In genomic region chr20:32761417-32761830, GRCh38 we compare ENCODE assay signal across 9 cellular contexts. TPM values are rescaled to one million over a fixed set of nuclear protein-coding genes. Genes with fewer than 3 reads are reported as not detected.
A peak's percentile ranks its signal among the peaks of the same experiment; 100 is the strongest.
DNase-seq lines count a peak whose midpoint lies in the region; ATAC-seq, FAIRE-seq and TF ChIP-seq lines count a peak whose summit lies in the region.
"Had no signal": no experiment of that assay in that cellular context is flagged by ENCODE, and none has a peak within 500 bp of the region (broad histone marks: within the 10 kb centered on the region; RNA-seq: fewer than 3 reads in every experiment).

No MANE protein-coding gene starts in this region.

- no peak for ATAC-seq in heart right ventricle
- no peak for ATAC-seq in Right ventricle myocardium inferior
- no peak for ATAC-seq in GM12878
- ATAC-seq in GM18867 (IDR thresholded peaks at IDR 0.05; ENCODE audit: unreplicated experiment): no peak
- no peak for ATAC-seq in HG03097 (IDR thresholded peaks at IDR 0.05; ENCODE audit: low FRiP score, unreplicated experiment)

- H3K4me2 ChIP-seq in GM12878 (ENCODE audit: control insufficient read depth, insufficient read depth): peak overlapping the region; percentile 50

- peaks cover 5 to 26% (median 20%) of the 10 kb centered on the region in 9 donors for H3K4me1 ChIP-seq in heart right ventricle
- H3K4me1 ChIP-seq in GM12878 (ENCODE audit: control insufficient read depth, insufficient read depth, low read length): peaks cover 8% of the 10 kb centered on the region
- peaks cover 26% of the 10 kb centered on the region for H3K4me1 ChIP-seq in mononuclear cell (ENCODE audit: insufficient read depth, low read length)
- peaks cover 2% of the 10 kb centered on the region for H3K4me1 ChIP-seq in urinary bladder (ENCODE audit: insufficient read depth)
- peaks cover 4 to 11% of the 10 kb centered on the region in 2 donors for H3K4me1 ChIP-seq in kidney (ENCODE audit: control insufficient read depth in 1 of 2, insufficient read depth in 1 of 2, low read depth in 1 of 2, low read length in 2 of 2)

- H3K27ac ChIP-seq in heart right ventricle (peak overlapping the region in 1 of 10 donors; percentile 42), GM12878 (ENCODE audit: control insufficient read depth, insufficient read depth) (no peak overlapping the region), urinary bladder (ENCODE audit: low read depth) (no peak overlapping the region), kidney (ENCODE audit: low read depth in 2 of 2, low read length in 2 of 2) (no peak overlapping the region)

- TF ChIP-seq RAD21 in GM12878 (IDR thresholded peaks at IDR 0.05; ENCODE audit: insufficient read depth, low read depth, low read length): no peak

- no peak for TF ChIP-seq CTCF in heart right ventricle (IDR thresholded peaks at IDR 0.05)
- no peak for TF ChIP-seq CTCF in GM12878 (IDR thresholded peaks at IDR 0.05 in 2 of 3, conservative IDR thresholded peaks at IDR 0.05 in 1 of 3; ENCODE audit: control insufficient read depth in 2 of 3, extremely low read depth in 1 of 3, insufficient read depth in 1 of 3, low read depth in 3 of 3, low read length in 3 of 3)
- TF ChIP-seq CTCF in kidney (IDR thresholded peaks at IDR 0.05; ENCODE audit: borderline replicate concordance, extremely low read depth, insufficient read depth): no peak

- POLR2A ChIA-PET in GM12878 (lab: Charles Lee): no interaction called here

- no peak for TF ChIP-seq POLR2A in GM12878 (IDR thresholded peaks at IDR 0.05; ENCODE audit: low read depth, low read length)

- H3K27me3 ChIP-seq in heart right ventricle (peaks cover 0 to 10% (median 0%) of the 10 kb centered on the region in 7 donors), GM12878 (replicated peaks in 1 of 2; ENCODE audit: control insufficient read depth in 2 of 2, insufficient read depth in 2 of 2, low read length in 1 of 2) (no peaks in the 10 kb centered on the region; a peak in 2 of 4 replicates), mononuclear cell (ENCODE audit: insufficient read depth, low read length) (peaks cover 6% of the 10 kb centered on the region)

- SMC1A ChIA-PET in GM12878 (lab: Charles Lee; ENCODE audit: uncharacterized antibody, unreplicated experiment): interaction anchor here (0.6 kb wide), 1 partner anchor 8 kb away, joined by 3 read pairs; no protein-coding TSS in a partner anchor

- RAD21 ChIA-PET in GM12878 (lab: Charles Lee; ENCODE audit: unreplicated experiment): no interaction called here

- H3K79me2 ChIP-seq in GM12878 (ENCODE audit: control insufficient read depth, insufficient read depth, low read length): no peaks in the 10 kb centered on the region

- H3K4me3 ChIP-seq in heart right ventricle: peak overlapping the region in 9 of 10 donors; percentile 64 to 99 (median 82)
- H3K4me3 ChIP-seq in GM12878: peak overlapping the region; percentile 76; the same call in 1 of the 2 replicates
- peak overlapping the region; percentile 52 for H3K4me3 ChIP-seq in mononuclear cell (ENCODE audit: low read length)
- peak overlapping the region; percentile 94 for H3K4me3 ChIP-seq in urinary bladder (ENCODE audit: low read depth, low read length)
- H3K4me3 ChIP-seq in kidney (ENCODE audit: low read length in 2 of 2): peak overlapping the region in 1 of 2 donors; percentile 57

- intact Hi-C loops in heart right ventricle (cut with DNase I) (loop anchor here in 4 of 10 donors (5.0 kb wide), 3 partner anchors 79 to 89 kb away; partner anchors contain the start of gene C20orf203 (in 1 of the 4)), Right ventricle myocardium inferior (cut with DNase I) (loop anchor here (5.0 kb wide), 1 partner anchor 84 kb away; no protein-coding TSS in a partner anchor), GM12878 (cut with micrococcal nuclease; ENCODE audit: unreplicated experiment) (no loop called here), kidney (cut with DNase I) (no loop called here)

- 38 to 49% methylated on average over 6 of the region's 6 CpGs for WGBS in heart right ventricle, 2 donors
- WGBS in GM12878 (ENCODE audit: insufficient coverage, insufficient replicate concordance, low lambda C conversion rate, missing lambda C conversion rate): 28% methylated on average over 6 of the region's 6 CpGs
- WGBS in urinary bladder: 36% methylated on average over 6 of the region's 6 CpGs

- CTCF ChIA-PET in GM12878 (lab: Yijun Ruan, JAX): interaction anchor here (1.2 kb wide), 1 partner anchor 17 kb away, joined by 5 read pairs; no protein-coding TSS in a partner anchor

- H3K9ac ChIP-seq in GM12878 (ENCODE audit: control insufficient read depth, insufficient read depth, low read length) (peak overlapping the region; percentile 36; the same call in 1 of the 2 replicates), kidney (ENCODE audit: low read length in 2 of 2) (no peak overlapping the region)

- FAIRE-seq in GM12878 (lab: Jason Lieb, UNC) (no peak), kidney (lab: Jason Lieb, UNC) (no peak)
- FAIRE-seq: H54 had no signal

- H3K36me3 ChIP-seq in heart right ventricle (no peaks in the 10 kb centered on the region), GM12878 (ENCODE audit: control insufficient read depth in 2 of 2, insufficient read depth in 2 of 2, low read length in 1 of 2) (no peaks in the 10 kb centered on the region), urinary bladder (ENCODE audit: insufficient read depth) (no peaks in the 10 kb centered on the region), kidney (ENCODE audit: control insufficient read depth in 1 of 2, insufficient read depth in 2 of 2, low read length in 2 of 2) (no peaks in the 10 kb centered on the region)

- in situ Hi-C loops in GM12878 (cut with MboI): no loop called here

- no peaks in the 10 kb centered on the region for H4K20me1 ChIP-seq in GM12878 (ENCODE audit: control insufficient read depth, insufficient read depth)

- H2AFZ ChIP-seq in GM12878 (ENCODE audit: control insufficient read depth, low read depth, low read length): peak overlapping the region; percentile 57

- no peak for TF ChIP-seq EP300 in GM12878 (IDR thresholded peaks at IDR 0.05; ENCODE audit: borderline replicate concordance in 1 of 2, control insufficient read depth in 1 of 2, low read depth in 2 of 2, low read length in 2 of 2)

- DNase-seq in heart right ventricle: no peak
- DNase-seq in Right ventricle myocardium inferior (ENCODE audit: missing footprints): no peak
- DNase-seq in GM12878 (ENCODE audit: low read depth, low spot score): no peak
- DNase-seq in kidney: no peak

- no TSS peak for BruUV-seq in GM12878 (replicated peaks; lab: Mats Ljungman, UMichigan)

- H3K9me3 ChIP-seq in heart right ventricle (no peaks in the 10 kb centered on the region), GM12878 (replicated peaks; ENCODE audit: control insufficient read depth, insufficient read depth, low read length) (no peaks in the 10 kb centered on the region), mononuclear cell (ENCODE audit: low read depth, low read length) (no peaks in the 10 kb centered on the region), kidney (ENCODE audit: control insufficient read depth in 1 of 2, low read length in 2 of 2) (no peaks in the 10 kb centered on the region)

RNA-seq across cellular contexts. Expression of gene DNMT3B, which starts 0.8 kb away (rescaled TPM):
- total RNA-seq in heart right ventricle: under 1 TPM; 0.27 to 0.95 (median 0.68) TPM
- 1 to 10 TPM in 1 of 2 donors, under 1 TPM in 1; 0.35 to 1.8 TPM for polyA plus RNA-seq in heart right ventricle
- total RNA-seq in Right ventricle myocardium inferior: 0.32 TPM
- total RNA-seq in GM12878 (2013; cell fraction: nucleolus; rRNA removed): 0.40 and 0.47 TPM in 2 replicates
- 1.1 and 1.6 TPM in 2 replicates for total RNA-seq in GM12878 (2014; rRNA removed)
- total RNA-seq in GM12878 (2014; rRNA removed; fragmentation: Illumina TruSeq; extraction: Trizol): 1.2 TPM in 2 replicates
- 1.8 and 1.9 TPM in 2 replicates for total RNA-seq in GM12878 (2021)
- 0.25 TPM for polyA plus RNA-seq in GM12878 (2011; ENCODE audit: low read depth)
- 0.22 and 0.24 TPM in 2 replicates for polyA plus RNA-seq in GM12878 (2011; rRNA removed)
- 0.15 and 0.24 TPM in 2 replicates for polyA plus RNA-seq in GM12878 (2011; cell fraction: cytosol; rRNA removed)
- 0.78 and 0.82 TPM in 2 replicates for polyA plus RNA-seq in GM12878 (2011; cell fraction: nucleus; rRNA removed)
- 0.49 and 0.50 TPM in 2 replicates for polyA plus RNA-seq in GM12878 (2012)
- polyA plus RNA-seq in GM12878 (2014; fragmentation: Illumina TruSeq; extraction: Trizol): 0.82 and 1.4 TPM in 2 replicates
- polyA plus RNA-seq in GM12878 (2014; fragmentation: Nextera tagmentation; extraction: Ambion mirVana): under 1 TPM; 0.23 to 0.33 TPM
- 1.7 and 1.9 TPM in 2 replicates for polyA plus RNA-seq in GM12878 (2014; rRNA removed)
- polyA plus RNA-seq in GM12878 (2016; fragmentation: Nextera tagmentation; extraction: Ambion mirVana): 1 to 10 TPM in 1 of 2 experiments, under 1 TPM in 1; 0.82 to 1.5 TPM
- 0.15 and 0.46 TPM in 2 replicates for polyA minus RNA-seq in GM12878 (2011; rRNA and poly(A)+ RNA removed)
- not detected in 2 replicates for polyA minus RNA-seq in GM12878 (2011; cell fraction: cytosol; rRNA and poly(A)+ RNA removed)
- polyA minus RNA-seq in GM12878 (2011; cell fraction: nucleus; rRNA and poly(A)+ RNA removed): 0.12 and 0.19 TPM in 2 replicates
- 0.21 TPM for total RNA-seq in mononuclear cell
- 2.4 TPM for total RNA-seq in urinary bladder
- 1.0 TPM for polyA plus RNA-seq in urinary bladder
- 2.9 TPM for total RNA-seq in kidney
- 1.2 TPM for polyA plus RNA-seq in kidney (ENCODE audit: insufficient read depth, low read depth, low replicate concordance)

RNA-seq across cellular contexts. Expression of gene COMMD7, which starts 18.2 kb away (rescaled TPM):
- total RNA-seq in heart right ventricle (10 to 100 TPM; 35.7 to 54.6 (median 41.8) TPM), Right ventricle myocardium inferior (48.6 TPM), GM12878 (2014; rRNA removed) (24.7 and 25.0 TPM in 2 replicates), GM12878 (2014; rRNA removed; fragmentation: Illumina TruSeq; extraction: Trizol) (20.7 and 21.4 TPM in 2 replicates), GM12878 (2021) (26.5 and 27.2 TPM in 2 replicates), mononuclear cell (37.6 TPM), urinary bladder (11.9 TPM), kidney (45.8 TPM)
- polyA plus RNA-seq in heart right ventricle (10 to 100 TPM; 48.6 to 53.6 TPM), GM12878 (2011; rRNA removed) (26.3 and 28.3 TPM in 2 replicates), GM12878 (2014; fragmentation: Illumina TruSeq; extraction: Trizol) (32.0 and 41.2 TPM in 2 replicates), GM12878 (2014; fragmentation: Nextera tagmentation; extraction: Ambion mirVana) (10 to 100 TPM in 1 of 2 experiments, 1 to 10 TPM in 1; 9.1 to 19.4 TPM), GM12878 (2014; rRNA removed) (32.4 and 34.7 TPM in 2 replicates), GM12878 (2016; fragmentation: Nextera tagmentation; extraction: Ambion mirVana) (10 to 100 TPM; 55.5 to 61.0 TPM), urinary bladder (49.6 TPM), kidney (ENCODE audit: insufficient read depth, low read depth, low replicate concordance) (99.2 TPM)
- 13.4 and 14.1 TPM in 2 replicates for total RNA-seq in GM12878 (2013; cell fraction: nucleolus; rRNA removed)
- polyA plus RNA-seq in GM12878 (2011; ENCODE audit: low read depth): 22.1 TPM
- 24.3 and 26.5 TPM in 2 replicates for polyA plus RNA-seq in GM12878 (2011; cell fraction: cytosol; rRNA removed)
- 14.8 and 17.5 TPM in 2 replicates for polyA plus RNA-seq in GM12878 (2011; cell fraction: nucleus; rRNA removed)
- polyA plus RNA-seq in GM12878 (2012): 22.6 and 22.9 TPM in 2 replicates
- polyA minus RNA-seq in GM12878 (2011; rRNA and poly(A)+ RNA removed): 9.1 and 12.0 TPM in 2 replicates
- polyA minus RNA-seq in GM12878 (2011; cell fraction: cytosol; rRNA and poly(A)+ RNA removed): 3.4 and 5.3 TPM in 2 replicates
- 2.4 and 3.6 TPM in 2 replicates for polyA minus RNA-seq in GM12878 (2011; cell fraction: nucleus; rRNA and poly(A)+ RNA removed)

RNA-seq across cellular contexts. Expression of gene MAPRE1, which starts 58.3 kb away (rescaled TPM):
- 10 to 100 TPM; 56.5 to 88.0 (median 68.1) TPM for total RNA-seq in heart right ventricle
- 10 to 100 TPM; 15.6 to 49.3 TPM for polyA plus RNA-seq in heart right ventricle
- total RNA-seq in Right ventricle myocardium inferior: 64.8 TPM
- total RNA-seq in GM12878 (2013; cell fraction: nucleolus; rRNA removed): 37.7 and 38.1 TPM in 2 replicates
- total RNA-seq in GM12878 (2014; rRNA removed): 85.2 and 108 TPM in 2 replicates
- 83.2 and 89.2 TPM in 2 replicates for total RNA-seq in GM12878 (2014; rRNA removed; fragmentation: Illumina TruSeq; extraction: Trizol)
- 133 TPM in 2 replicates for total RNA-seq in GM12878 (2021)
- 84.6 TPM for polyA plus RNA-seq in GM12878 (2011; ENCODE audit: low read depth)
- 117 and 137 TPM in 2 replicates for polyA plus RNA-seq in GM12878 (2011; rRNA removed)
- polyA plus RNA-seq in GM12878 (2011; cell fraction: cytosol; rRNA removed): 58.1 and 75.1 TPM in 2 replicates
- 29.6 and 50.0 TPM in 2 replicates for polyA plus RNA-seq in GM12878 (2011; cell fraction: nucleus; rRNA removed)
- 84.5 and 93.7 TPM in 2 replicates for polyA plus RNA-seq in GM12878 (2012)
- 151 and 168 TPM in 2 replicates for polyA plus RNA-seq in GM12878 (2014; fragmentation: Illumina TruSeq; extraction: Trizol)
- polyA plus RNA-seq in GM12878 (2014; fragmentation: Nextera tagmentation; extraction: Ambion mirVana): 100 to 1,000 TPM; 128 to 142 TPM
- 108 and 117 TPM in 2 replicates for polyA plus RNA-seq in GM12878 (2014; rRNA removed)
- polyA plus RNA-seq in GM12878 (2016; fragmentation: Nextera tagmentation; extraction: Ambion mirVana): 100 to 1,000 TPM; 108 to 109 TPM
- 52.4 and 66.1 TPM in 2 replicates for polyA minus RNA-seq in GM12878 (2011; rRNA and poly(A)+ RNA removed)
- 30.9 and 33.0 TPM in 2 replicates for polyA minus RNA-seq in GM12878 (2011; cell fraction: cytosol; rRNA and poly(A)+ RNA removed)
- 10.6 and 19.1 TPM in 2 replicates for polyA minus RNA-seq in GM12878 (2011; cell fraction: nucleus; rRNA and poly(A)+ RNA removed)
- 151 TPM for total RNA-seq in mononuclear cell
- total RNA-seq in urinary bladder: 86.5 TPM
- polyA plus RNA-seq in urinary bladder: 84.7 TPM
- 100 TPM for total RNA-seq in kidney
- 58.1 TPM for polyA plus RNA-seq in kidney (ENCODE audit: insufficient read depth, low read depth, low replicate concordance)
